ENCODE assay signal across 1 cellular context in genomic region chr4:121711263-121712000, GRCh38.
TF ChIP-seq lines count a peak whose summit lies in the region.

No MANE protein-coding gene starts in this region.

TF ChIP-seq in K562, 482 proteins besides CTCF, POLR2A, EP300 and RAD21 (continued from another document):
- TF ChIP-seq ATF3 (IDR thresholded peaks at IDR 0.05), result peak; percentile 97
- peak; percentile 95 for TF ChIP-seq ATF3 (CRISPR knock-in tag; conservative IDR thresholded peaks at IDR 0.05)
- TF ChIP-seq CCNT2 (IDR thresholded peaks at IDR 0.05; ENCODE audit: borderline replicate concordance, extremely low read depth, insufficient read length, low read depth, low read length), result peak; percentile 43
- peak in 1 of 2 experiments; percentile 59; a peak in 1 of 4 replicates for TF ChIP-seq MLLT1 (IDR thresholded peaks at IDR 0.05)
- peak; percentile 89 for TF ChIP-seq TEAD4 (IDR thresholded peaks at IDR 0.05; ENCODE audit: low read length)
- TF ChIP-seq TEAD4 (CRISPR knock-in tag; IDR thresholded peaks at IDR 0.05; ENCODE audit: borderline replicate concordance), result 0 out of 2 replicates have a peak, but pooled peaks have one; percentile 34
- TF ChIP-seq CBFA2T2 (conservative IDR thresholded peaks at IDR 0.05), result peak; percentile 46
- TF ChIP-seq CGGBP1 (CRISPR knock-in tag; IDR thresholded peaks at IDR 0.05), result no peak
- peak in 1 of 2 experiments; percentile 33 for TF ChIP-seq E2F6 (IDR thresholded peaks at IDR 0.05; ENCODE audit: borderline replicate concordance in 1 of 2, extremely low read depth in 1 of 2, insufficient read depth in 1 of 2, insufficient read length in 1 of 2, low read depth in 1 of 2, low read length in 1 of 2, poor library complexity in 1 of 2, severe bottlenecking in 1 of 2)
- TF ChIP-seq CTBP1 (IDR thresholded peaks at IDR 0.05; ENCODE audit: borderline replicate concordance), result peak; percentile 96
- no peak for TF ChIP-seq ZC3H8 (IDR thresholded peaks at IDR 0.05)
- TF ChIP-seq MEIS2 (IDR thresholded peaks at IDR 0.05; ENCODE audit: partially characterized antibody), result no peak
- peak in 1 of 2 experiments; percentile 25; a peak in 1 of 3 replicates for TF ChIP-seq CBX3 (IDR thresholded peaks at IDR 0.05; ENCODE audit: borderline replicate concordance in 1 of 2, low read length in 2 of 2)
- TF ChIP-seq ESRRA (IDR thresholded peaks at IDR 0.05; ENCODE audit: borderline replicate concordance, low read depth), result peak; percentile 41; the same call in 1 of the 2 replicates
- peak; percentile 60 for TF ChIP-seq CBFA2T3 (IDR thresholded peaks at IDR 0.05)
- TF ChIP-seq XRCC4 (IDR thresholded peaks at IDR 0.05; ENCODE audit: extremely low read depth, insufficient read depth, insufficient read length), result no peak
- TF ChIP-seq AFF1 (IDR thresholded peaks at IDR 0.05; ENCODE audit: low read depth in 1 of 2, partially characterized antibody in 2 of 2), result no peak
- peak in 1 of 2 experiments; percentile 44; a peak in 1 of 4 replicates for TF ChIP-seq MAZ (CRISPR knock-in tag; conservative IDR thresholded peaks at IDR 0.05 in 1 of 2, IDR thresholded peaks at IDR 0.05 in 1 of 2)
- TF ChIP-seq ZNF511 (CRISPR knock-in tag; IDR thresholded peaks at IDR 0.05), result peak; percentile 49; the same call in 1 of the 2 replicates
- TF ChIP-seq MBD2 (IDR thresholded peaks at IDR 0.05; ENCODE audit: borderline replicate concordance, low read depth), result no peak
- TF ChIP-seq ELF1 (tag; IDR thresholded peaks at IDR 0.05), result no peak
- no peak for TF ChIP-seq TFAM (CRISPR knock-in tag; conservative IDR thresholded peaks at IDR 0.05)
- TF ChIP-seq ZBTB7A (IDR thresholded peaks at IDR 0.05; ENCODE audit: borderline replicate concordance, control insufficient read depth, low read depth, low read length), result peak; percentile 56; the same call in 1 of the 2 replicates
- TF ChIP-seq ZNF384 (IDR thresholded peaks at IDR 0.05; ENCODE audit: low read depth, low read length), result peak; percentile 80
- TF ChIP-seq ZNF436 (CRISPR knock-in tag; IDR thresholded peaks at IDR 0.05), result no peak
- TF ChIP-seq ZFP36 (IDR thresholded peaks at IDR 0.05; ENCODE audit: low read depth, low read length, partially characterized antibody), result peak; percentile 21
- TF ChIP-seq CC2D1A (IDR thresholded peaks at IDR 0.05), result peak; percentile 96
- TF ChIP-seq ZNF609 (CRISPR knock-in tag; IDR thresholded peaks at IDR 0.05; ENCODE audit: borderline replicate concordance), result no peak
- no peak for TF ChIP-seq RBFOX2 (IDR thresholded peaks at IDR 0.05; ENCODE audit: low read depth, low read length)
- peak; percentile 30 to 41; a peak in 2 of 4 replicates for TF ChIP-seq KDM1A (IDR thresholded peaks at IDR 0.05)
- no peak for TF ChIP-seq PTTG1 (tag; IDR thresholded peaks at IDR 0.05; ENCODE audit: low read depth)
- peak in 1 of 2 experiments; percentile 24; a peak in 1 of 4 replicates for TF ChIP-seq HDAC1 (IDR thresholded peaks at IDR 0.05)
- TF ChIP-seq XRCC3 (IDR thresholded peaks at IDR 0.05), result no peak
- 0 out of 2 replicates have a peak, but pooled peaks have one; percentile 26 for TF ChIP-seq ETV5 (CRISPR knock-in tag; IDR thresholded peaks at IDR 0.05; ENCODE audit: low read depth)
- TF ChIP-seq RERE (CRISPR knock-in tag; IDR thresholded peaks at IDR 0.05; ENCODE audit: borderline replicate concordance), result no peak
- peak; percentile 70 for TF ChIP-seq MAFG (tag; conservative IDR thresholded peaks at IDR 0.05)
TF ChIP-seq in K562: peak in this region for 57.
